1 cellular context compared by ENCODE assay signal in the genomic region with DNA sequence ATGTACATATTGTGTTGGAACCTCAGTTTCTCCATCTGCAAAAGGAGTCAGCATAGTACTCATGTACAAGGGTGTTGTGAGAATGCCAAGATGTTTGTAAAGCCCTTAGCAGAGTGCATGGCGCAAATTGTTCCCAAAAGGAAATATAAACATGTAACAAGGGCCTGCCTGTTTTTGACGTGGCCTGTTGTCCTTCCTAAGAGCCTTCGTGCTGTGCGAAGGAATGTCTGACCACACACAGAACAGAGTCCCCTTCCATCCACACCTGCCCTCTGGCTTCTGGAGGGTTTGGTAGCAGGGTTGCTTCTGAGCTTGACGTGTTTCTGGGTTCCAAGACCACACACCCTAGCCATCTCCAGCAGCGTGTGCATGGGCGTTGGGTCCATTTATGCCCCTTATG.
TF ChIP-seq lines count a peak whose summit lies in the region.

No MANE protein-coding gene starts in this region.

TF ChIP-seq in WTC11, 78 proteins besides CTCF, POLR2A, EP300 and RAD21 (continued from another document):
- TF ChIP-seq, protein P1, sequence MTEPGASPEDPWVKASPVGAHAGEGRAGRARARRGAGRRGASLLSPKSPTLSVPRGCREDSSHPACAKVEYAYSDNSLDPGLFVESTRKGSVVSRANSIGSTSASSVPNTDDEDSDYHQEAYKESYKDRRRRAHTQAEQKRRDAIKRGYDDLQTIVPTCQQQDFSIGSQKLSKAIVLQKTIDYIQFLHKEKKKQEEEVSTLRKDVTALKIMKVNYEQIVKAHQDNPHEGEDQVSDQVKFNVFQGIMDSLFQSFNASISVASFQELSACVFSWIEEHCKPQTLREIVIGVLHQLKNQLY (CRISPR knock-in tag; IDR thresholded peaks at IDR 0.05) = no peak; the same call in 1 of the 2 replicates
- TF ChIP-seq NR2C2 (CRISPR knock-in tag; IDR thresholded peaks at IDR 0.05) (no peak), JUN (CRISPR knock-in tag; IDR thresholded peaks at IDR 0.05) (no peak), CREB1 (CRISPR knock-in tag; IDR thresholded peaks at IDR 0.05) (no peak), ZNF396 (CRISPR knock-in tag; IDR thresholded peaks at IDR 0.05; ENCODE audit: borderline replicate concordance) (no peak)
- TF ChIP-seq, protein P2, sequence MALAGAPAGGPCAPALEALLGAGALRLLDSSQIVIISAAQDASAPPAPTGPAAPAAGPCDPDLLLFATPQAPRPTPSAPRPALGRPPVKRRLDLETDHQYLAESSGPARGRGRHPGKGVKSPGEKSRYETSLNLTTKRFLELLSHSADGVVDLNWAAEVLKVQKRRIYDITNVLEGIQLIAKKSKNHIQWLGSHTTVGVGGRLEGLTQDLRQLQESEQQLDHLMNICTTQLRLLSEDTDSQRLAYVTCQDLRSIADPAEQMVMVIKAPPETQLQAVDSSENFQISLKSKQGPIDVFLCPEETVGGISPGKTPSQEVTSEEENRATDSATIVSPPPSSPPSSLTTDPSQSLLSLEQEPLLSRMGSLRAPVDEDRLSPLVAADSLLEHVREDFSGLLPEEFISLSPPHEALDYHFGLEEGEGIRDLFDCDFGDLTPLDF (CRISPR knock-in tag; IDR thresholded peaks at IDR 0.05) = no peak
- TF ChIP-seq, protein P3, sequence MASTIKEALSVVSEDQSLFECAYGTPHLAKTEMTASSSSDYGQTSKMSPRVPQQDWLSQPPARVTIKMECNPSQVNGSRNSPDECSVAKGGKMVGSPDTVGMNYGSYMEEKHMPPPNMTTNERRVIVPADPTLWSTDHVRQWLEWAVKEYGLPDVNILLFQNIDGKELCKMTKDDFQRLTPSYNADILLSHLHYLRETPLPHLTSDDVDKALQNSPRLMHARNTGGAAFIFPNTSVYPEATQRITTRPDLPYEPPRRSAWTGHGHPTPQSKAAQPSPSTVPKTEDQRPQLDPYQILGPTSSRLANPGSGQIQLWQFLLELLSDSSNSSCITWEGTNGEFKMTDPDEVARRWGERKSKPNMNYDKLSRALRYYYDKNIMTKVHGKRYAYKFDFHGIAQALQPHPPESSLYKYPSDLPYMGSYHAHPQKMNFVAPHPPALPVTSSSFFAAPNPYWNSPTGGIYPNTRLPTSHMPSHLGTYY (CRISPR knock-in tag; IDR thresholded peaks at IDR 0.05) = no peak
- TF ChIP-seq, protein P4, sequence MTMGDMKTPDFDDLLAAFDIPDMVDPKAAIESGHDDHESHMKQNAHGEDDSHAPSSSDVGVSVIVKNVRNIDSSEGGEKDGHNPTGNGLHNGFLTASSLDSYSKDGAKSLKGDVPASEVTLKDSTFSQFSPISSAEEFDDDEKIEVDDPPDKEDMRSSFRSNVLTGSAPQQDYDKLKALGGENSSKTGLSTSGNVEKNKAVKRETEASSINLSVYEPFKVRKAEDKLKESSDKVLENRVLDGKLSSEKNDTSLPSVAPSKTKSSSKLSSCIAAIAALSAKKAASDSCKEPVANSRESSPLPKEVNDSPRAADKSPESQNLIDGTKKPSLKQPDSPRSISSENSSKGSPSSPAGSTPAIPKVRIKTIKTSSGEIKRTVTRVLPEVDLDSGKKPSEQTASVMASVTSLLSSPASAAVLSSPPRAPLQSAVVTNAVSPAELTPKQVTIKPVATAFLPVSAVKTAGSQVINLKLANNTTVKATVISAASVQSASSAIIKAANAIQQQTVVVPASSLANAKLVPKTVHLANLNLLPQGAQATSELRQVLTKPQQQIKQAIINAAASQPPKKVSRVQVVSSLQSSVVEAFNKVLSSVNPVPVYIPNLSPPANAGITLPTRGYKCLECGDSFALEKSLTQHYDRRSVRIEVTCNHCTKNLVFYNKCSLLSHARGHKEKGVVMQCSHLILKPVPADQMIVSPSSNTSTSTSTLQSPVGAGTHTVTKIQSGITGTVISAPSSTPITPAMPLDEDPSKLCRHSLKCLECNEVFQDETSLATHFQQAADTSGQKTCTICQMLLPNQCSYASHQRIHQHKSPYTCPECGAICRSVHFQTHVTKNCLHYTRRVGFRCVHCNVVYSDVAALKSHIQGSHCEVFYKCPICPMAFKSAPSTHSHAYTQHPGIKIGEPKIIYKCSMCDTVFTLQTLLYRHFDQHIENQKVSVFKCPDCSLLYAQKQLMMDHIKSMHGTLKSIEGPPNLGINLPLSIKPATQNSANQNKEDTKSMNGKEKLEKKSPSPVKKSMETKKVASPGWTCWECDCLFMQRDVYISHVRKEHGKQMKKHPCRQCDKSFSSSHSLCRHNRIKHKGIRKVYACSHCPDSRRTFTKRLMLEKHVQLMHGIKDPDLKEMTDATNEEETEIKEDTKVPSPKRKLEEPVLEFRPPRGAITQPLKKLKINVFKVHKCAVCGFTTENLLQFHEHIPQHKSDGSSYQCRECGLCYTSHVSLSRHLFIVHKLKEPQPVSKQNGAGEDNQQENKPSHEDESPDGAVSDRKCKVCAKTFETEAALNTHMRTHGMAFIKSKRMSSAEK (CRISPR knock-in tag; IDR thresholded peaks at IDR 0.05; ENCODE audit: borderline replicate concordance) = no peak
- TF ChIP-seq, protein P5, sequence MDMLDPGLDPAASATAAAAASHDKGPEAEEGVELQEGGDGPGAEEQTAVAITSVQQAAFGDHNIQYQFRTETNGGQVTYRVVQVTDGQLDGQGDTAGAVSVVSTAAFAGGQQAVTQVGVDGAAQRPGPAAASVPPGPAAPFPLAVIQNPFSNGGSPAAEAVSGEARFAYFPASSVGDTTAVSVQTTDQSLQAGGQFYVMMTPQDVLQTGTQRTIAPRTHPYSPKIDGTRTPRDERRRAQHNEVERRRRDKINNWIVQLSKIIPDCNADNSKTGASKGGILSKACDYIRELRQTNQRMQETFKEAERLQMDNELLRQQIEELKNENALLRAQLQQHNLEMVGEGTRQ (CRISPR knock-in tag; IDR thresholded peaks at IDR 0.05) = no peak
- TF ChIP-seq, protein P6, sequence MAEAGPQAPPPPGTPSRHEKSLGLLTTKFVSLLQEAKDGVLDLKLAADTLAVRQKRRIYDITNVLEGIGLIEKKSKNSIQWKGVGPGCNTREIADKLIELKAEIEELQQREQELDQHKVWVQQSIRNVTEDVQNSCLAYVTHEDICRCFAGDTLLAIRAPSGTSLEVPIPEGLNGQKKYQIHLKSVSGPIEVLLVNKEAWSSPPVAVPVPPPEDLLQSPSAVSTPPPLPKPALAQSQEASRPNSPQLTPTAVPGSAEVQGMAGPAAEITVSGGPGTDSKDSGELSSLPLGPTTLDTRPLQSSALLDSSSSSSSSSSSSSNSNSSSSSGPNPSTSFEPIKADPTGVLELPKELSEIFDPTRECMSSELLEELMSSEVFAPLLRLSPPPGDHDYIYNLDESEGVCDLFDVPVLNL (CRISPR knock-in tag; IDR thresholded peaks at IDR 0.05; ENCODE audit: borderline replicate concordance, low read depth) = no peak
